Comparison of ENCODE assay signal across 8 cellular contexts in genomic region chr10:104121485-104122272, GRCh38. TPM values are rescaled to one million over a fixed set of nuclear protein-coding genes. Genes with fewer than 3 reads are reported as not detected.
DNase-seq lines count a peak whose midpoint lies in the region; ATAC-seq and TF ChIP-seq lines count a peak whose summit lies in the region.

Gene SFR1, plus strand, starts transcription at chr10:104122171. Its CDS starts 13 bp downstream, at chr10:104122184.

- H3K27me3 ChIP-seq in adrenal gland = no peaks in the 10 kb centered on the region
- no peaks in the 10 kb centered on the region for H3K27me3 ChIP-seq in upper lobe of left lung

- TF ChIP-seq CTCF in GM13976 (IDR thresholded peaks at IDR 0.05; ENCODE audit: borderline replicate concordance, control extremely low read depth, extremely low read depth, insufficient read depth, missing control alignments) (peak; percentile 82), adrenal gland (IDR thresholded peaks at IDR 0.05) (peak; percentile 30 to 75 (median 56)), upper lobe of left lung (IDR thresholded peaks at IDR 0.05) (peak; percentile 42 to 86 (median 76))

- peak; percentile 95 for DNase-seq in GM13976 (ENCODE audit: low spot score)
- DNase-seq in NCI-H146 (lab: John Stamatoyannopoulos, UW) = peak; percentile 98
- peak; percentile 98 to 100 (median 99) for DNase-seq in T-helper 1 cell
- DNase-seq in adrenal gland = peak; percentile 98 to 99 (median 99)
- DNase-seq in cardiac septum (ENCODE audit: low spot score) = peak; percentile 100
- DNase-seq in pons (ENCODE audit: low spot score) = peak; percentile 98
- DNase-seq in upper lobe of left lung = peak; percentile 99 to 100

- H3K4me3 ChIP-seq in adrenal gland (peak within 1 kb of the TSS; percentile 36 to 89 (median 55)), upper lobe of left lung (peak within 1 kb of the TSS; percentile 59 to 77 (median 72))

- H3K27ac ChIP-seq in adrenal gland (peak within 1 kb of the TSS; percentile 85 to 100 (median 98)), upper lobe of left lung (peak within 1 kb of the TSS; percentile 95 to 99 (median 98))

- TF ChIP-seq EP300 in upper lobe of left lung (IDR thresholded peaks at IDR 0.05) = peak in 1 of 4 donors; percentile 2

- H3K4me1 ChIP-seq in adrenal gland (replicated peaks in 1 of 2) (peaks cover 0 to 12% of the 10 kb centered on the region in 2 donors), upper lobe of left lung (peaks cover 9 to 22% (median 15%) of the 10 kb centered on the region in 4 donors)

- peak; percentile 89 for ATAC-seq in HG02870 (IDR thresholded peaks at IDR 0.05; ENCODE audit: unreplicated experiment)
- peak; percentile 96 to 98 for ATAC-seq in upper lobe of left lung (ENCODE audit: low FRiP score in 2 of 2)

- 0 to 3% (median 0%) methylated on average over 14 to 70 of the region's 70 CpGs for WGBS in adrenal gland, 4 donors
- 0% methylated on average over 17 to 38 of the region's 70 CpGs for WGBS in upper lobe of left lung, 2 donors

- TF ChIP-seq POLR2A in adrenal gland (IDR thresholded peaks at IDR 0.05) (peak; percentile 64 to 93), upper lobe of left lung (IDR thresholded peaks at IDR 0.05) (peak; percentile 72 to 92 (median 85))

- in situ Hi-C loops in GM13976 (cut with MboI; ENCODE audit: low sequenced_read_pairs, unreplicated experiment) = no loop called here

- H3K36me3 ChIP-seq in adrenal gland (replicated peaks in 1 of 2) (peaks cover 0 to 3% of the 10 kb centered on the region in 2 donors), upper lobe of left lung (peaks cover 0 to 9% (median 0%) of the 10 kb centered on the region in 4 donors)

- H3K9me3 ChIP-seq in adrenal gland (replicated peaks in 1 of 3) (no peaks in the 10 kb centered on the region), upper lobe of left lung (no peaks in the 10 kb centered on the region)

- intact Hi-C loops in adrenal gland (cut with DNase I) (no loop called here), cardiac septum (cut with DNase I) (loop anchor here (1.0 to 10.0 kb wide), 7 partner anchors 89 to 233 kb away; partner anchors contain the start of genes CFAP58, GSTO2, SLK and STN1)

RNA-seq across cellular contexts. Expression of gene SFR1, which starts in this region (rescaled TPM):
- total RNA-seq in adrenal gland (10 to 100 TPM in 1 of 8 donors, 1 to 10 TPM in 7; 3.1 to 12.2 (median 5.6) TPM), cardiac septum (7.2 TPM), upper lobe of left lung (10 to 100 TPM in 1 of 6 donors, 1 to 10 TPM in 5; 3.1 to 11.9 (median 7.3) TPM)
- polyA plus RNA-seq in adrenal gland = 1 to 10 TPM; 5.8 to 9.6 (median 6.8) TPM

Comparison
In these comparisons a context has a peak if more than half of its experiments do, and no peak if none do; other contexts are left out.
1. Peak in every context shown above with its lines: DNase-seq, ATAC-seq, H3K4me3 ChIP-seq and H3K27ac ChIP-seq.